ENCODE assay signal across 9 cellular contexts in genomic region chr15:90557147-90557546, GRCh38. TPM values are rescaled to one million over a fixed set of nuclear protein-coding genes. Genes with fewer than 3 reads are reported as not detected.
DNase-seq lines count a peak whose midpoint lies in the region; ATAC-seq and TF ChIP-seq lines count a peak whose summit lies in the region.
"Had no signal": no experiment of that assay in that cellular context is flagged by ENCODE, and none has a peak within 500 bp of the region (broad histone marks: within the 10 kb centered on the region; RNA-seq: fewer than 3 reads in every experiment).

No MANE protein-coding gene starts in this region.

- H3K27me3 Mint-ChIP-seq in activated B cell treated with CpG ODN at 0.5 μM for 24 hours = no peaks in the 10 kb centered on the region
- no peaks in the 10 kb centered on the region for H3K27me3 Mint-ChIP-seq in stimulated activated memory B cell treated with anti-CD40 and anti-IgM and Interleukin-4, amounts not matched to agents 10 μg/mL and 1 μg/mL and 100 μg/mL, for 72 hours
- H3K27me3 Mint-ChIP-seq: stimulated activated naive B cell treated with anti-CD40 and anti-IgM and Interleukin-4, amounts not matched to agents 10 μg/mL and 1 μg/mL and 100 μg/mL, for 72 hours had no signal

- no peak overlapping the region for H2AFZ ChIP-seq in hepatocyte

- H3K4ac ChIP-seq in mesendoderm (ENCODE audit: low read depth, low read length) = no peak overlapping the region

- no peak overlapping the region for H3K23ac ChIP-seq in mesendoderm (ENCODE audit: low read length)

- POLR2A ChIA-PET in activated B cell treated with CpG ODN at 0.5 μM for 24 hours (lab: Charles Lee) = interaction anchor here (0.6 to 1.6 kb wide), 2 partner anchors 37 to 169 kb away, joined by 3 read pairs; partner anchors contain the start of gene IQGAP1

- H2BK120ac ChIP-seq in mesendoderm (ENCODE audit: low read depth, low read length) = no peak overlapping the region

- H3K27me3 ChIP-seq in hepatocyte (no peaks in the 10 kb centered on the region), mesendoderm (ENCODE audit: insufficient read depth, low read length, poor library complexity) (no peaks in the 10 kb centered on the region)

- no peak overlapping the region for H3K56ac ChIP-seq in mesendoderm (ENCODE audit: low read length)

- H3K4me2 ChIP-seq in hepatocyte (peak overlapping the region; percentile 62), mesendoderm (ENCODE audit: low read length) (no peak overlapping the region)

- TF ChIP-seq CTCF in activated B cell treated with CpG ODN at 0.5 μM for 24 hours (IDR thresholded peaks at IDR 0.05) = no peak
- no peak for TF ChIP-seq CTCF in hepatocyte (IDR thresholded peaks at IDR 0.05; ENCODE audit: poor library complexity)

- no peak overlapping the region for H3K4me3 Mint-ChIP-seq in activated B cell treated with CpG ODN at 0.5 μM for 24 hours
- no peak overlapping the region for H3K4me3 Mint-ChIP-seq in stimulated activated memory B cell treated with anti-CD40 and anti-IgM and Interleukin-4, amounts not matched to agents 10 μg/mL and 1 μg/mL and 100 μg/mL, for 72 hours
- H3K4me3 Mint-ChIP-seq: stimulated activated naive B cell treated with anti-CD40 and anti-IgM and Interleukin-4, amounts not matched to agents 10 μg/mL and 1 μg/mL and 100 μg/mL, for 72 hours had no signal

- H3K9me3 Mint-ChIP-seq in activated B cell treated with CpG ODN at 0.5 μM for 24 hours = no peaks in the 10 kb centered on the region
- no peaks in the 10 kb centered on the region for H3K9me3 Mint-ChIP-seq in stimulated activated memory B cell treated with anti-CD40 and anti-IgM and Interleukin-4, amounts not matched to agents 10 μg/mL and 1 μg/mL and 100 μg/mL, for 72 hours
- H3K9me3 Mint-ChIP-seq: stimulated activated naive B cell treated with anti-CD40 and anti-IgM and Interleukin-4, amounts not matched to agents 10 μg/mL and 1 μg/mL and 100 μg/mL, for 72 hours had no signal

- no peaks in the 10 kb centered on the region for H3K9me3 ChIP-seq in hepatocyte (ENCODE audit: low read depth)

- H3K27ac Mint-ChIP-seq in activated B cell treated with CpG ODN at 0.5 μM for 24 hours = peak overlapping the region; percentile 16
- H3K27ac Mint-ChIP-seq in stimulated activated memory B cell treated with anti-CD40 and anti-IgM and Interleukin-4, amounts not matched to agents 10 μg/mL and 1 μg/mL and 100 μg/mL, for 72 hours = peak overlapping the region; percentile 58

- H4K20me1 ChIP-seq in hepatocyte (ENCODE audit: insufficient read depth, poor library complexity, severe bottlenecking) = no peaks in the 10 kb centered on the region

- H3K4me3 ChIP-seq in hepatocyte (no peak overlapping the region), mesendoderm (ENCODE audit: low read length) (no peak overlapping the region)

- 66% methylated on average over 7 of the region's 7 CpGs for WGBS in hepatocyte (ENCODE audit: low lambda C conversion rate, missing lambda C conversion rate)
- no CpG with 5 or more reads among the region's 7 CpGs for WGBS in mesendoderm (ENCODE audit: extremely low coverage, insufficient coverage, low lambda C conversion rate)

- DNase-seq in activated B cell treated with CpG ODN at 0.5 μM for 24 hours (no peak), hepatocyte (ENCODE audit: low spot score) (no peak), RKO (ENCODE audit: low spot score) (no peak), NCI-H187 (lab: John Stamatoyannopoulos, UW) (no peak), mesendoderm (no peak)
- DNase-seq: NCI-H2081 treated with DMSO at 0.1 percent for 48 hours; stimulated activated naive B cell treated with anti-CD40 and anti-IgM and Interleukin-4, amounts not matched to agents 10 μg/mL and 1 μg/mL and 100 μg/mL, for 72 hours had no signal

- no peak overlapping the region for H2BK15ac ChIP-seq in mesendoderm (replicated peaks; ENCODE audit: low read depth)

- ATAC-seq in GM18498 (IDR thresholded peaks at IDR 0.05; ENCODE audit: unreplicated experiment) (peak; percentile 39), activated B cell treated with CpG ODN at 0.5 μM for 24 hours (ENCODE audit: low read depth) (no peak)
- ATAC-seq in stimulated activated memory B cell treated with anti-CD40 and anti-IgM and Interleukin-4, amounts not matched to agents 10 μg/mL and 1 μg/mL and 100 μg/mL, for 72 hours = no peak
- ATAC-seq: stimulated activated naive B cell treated with anti-CD40 and anti-IgM and Interleukin-4, amounts not matched to agents 10 μg/mL and 1 μg/mL and 100 μg/mL, for 72 hours had no signal

- H3K4me1 ChIP-seq in hepatocyte (ENCODE audit: insufficient read depth) = peaks cover 56% of the 10 kb centered on the region
- H3K4me1 ChIP-seq in mesendoderm (ENCODE audit: control insufficient read depth, low read depth, low read length) = no peaks in the 10 kb centered on the region

- H3K79me2 ChIP-seq in hepatocyte = peaks cover 28% of the 10 kb centered on the region
- no peaks in the 10 kb centered on the region for H3K79me2 ChIP-seq in mesendoderm (ENCODE audit: control insufficient read depth, insufficient read depth, low read length)

- no peaks in the 10 kb centered on the region for H3K79me1 ChIP-seq in mesendoderm (ENCODE audit: low read length)

- H3K4me1 Mint-ChIP-seq in activated B cell treated with CpG ODN at 0.5 μM for 24 hours = peaks cover 81% of the 10 kb centered on the region
- H3K4me1 Mint-ChIP-seq in stimulated activated memory B cell treated with anti-CD40 and anti-IgM and Interleukin-4, amounts not matched to agents 10 μg/mL and 1 μg/mL and 100 μg/mL, for 72 hours = peaks cover 53% of the 10 kb centered on the region

- no peak overlapping the region for H4K5ac ChIP-seq in mesendoderm (ENCODE audit: low read length)

- H3K18ac ChIP-seq in mesendoderm (ENCODE audit: low read length) = no peak overlapping the region

- CTCF ChIA-PET in activated B cell treated with CpG ODN at 0.5 μM for 24 hours (lab: Charles Lee) = no interaction called here

- H3K9me2 ChIP-seq in hepatocyte (replicated peaks; ENCODE audit: insufficient read depth) = no peaks in the 10 kb centered on the region

- intact Hi-C loops in activated B cell treated with CpG ODN at 0.5 μM for 24 hours (cut with micrococcal nuclease) = loop anchor here (2.0 to 5.0 kb wide), 3 partner anchors 14 to 345 kb away; partner anchors contain the start of gene MAN2A2

- no peak overlapping the region for H4K8ac ChIP-seq in mesendoderm (ENCODE audit: low read depth, low read length)

- no peak overlapping the region for H3K9ac ChIP-seq in mesendoderm (ENCODE audit: low read length)

- no peak overlapping the region for H2AK5ac ChIP-seq in mesendoderm (ENCODE audit: low read length)

- H3K36me3 ChIP-seq in hepatocyte (replicated peaks; ENCODE audit: insufficient read depth, low read depth) (no peaks in the 10 kb centered on the region), mesendoderm (ENCODE audit: control insufficient read depth, insufficient read depth, low read length) (no peaks in the 10 kb centered on the region)

- peak overlapping the region; percentile 80 for H3K27ac ChIP-seq in hepatocyte
- H3K27ac ChIP-seq in mesendoderm (ENCODE audit: low read depth, low read length) = no peak overlapping the region

- H3K36me3 Mint-ChIP-seq in activated B cell treated with CpG ODN at 0.5 μM for 24 hours (ENCODE audit: low read depth) = peaks cover 32% of the 10 kb centered on the region
- peaks cover 10% of the 10 kb centered on the region for H3K36me3 Mint-ChIP-seq in stimulated activated memory B cell treated with anti-CD40 and anti-IgM and Interleukin-4, amounts not matched to agents 10 μg/mL and 1 μg/mL and 100 μg/mL, for 72 hours

- H2BK5ac ChIP-seq in mesendoderm (ENCODE audit: low read length) = no peak overlapping the region

RNA-seq across cellular contexts. Expression of gene CRTC3, which starts 27.4 kb away (rescaled TPM):
- total RNA-seq in activated B cell treated with CpG ODN at 0.5 μM for 24 hours = 54.7 and 65.0 TPM in 2 replicates
- total RNA-seq in hepatocyte = 15.3 and 15.7 TPM in 2 replicates
- polyA plus RNA-seq in hepatocyte = 17.6 and 18.5 TPM in 2 replicates
- polyA plus RNA-seq in mesendoderm (2013, experiment 1 of 2) = 2.7 TPM
- 2.3 TPM for polyA plus RNA-seq in mesendoderm (2013, experiment 2 of 2)
